20 cellular contexts compared by ENCODE assay signal in the genomic region with DNA sequence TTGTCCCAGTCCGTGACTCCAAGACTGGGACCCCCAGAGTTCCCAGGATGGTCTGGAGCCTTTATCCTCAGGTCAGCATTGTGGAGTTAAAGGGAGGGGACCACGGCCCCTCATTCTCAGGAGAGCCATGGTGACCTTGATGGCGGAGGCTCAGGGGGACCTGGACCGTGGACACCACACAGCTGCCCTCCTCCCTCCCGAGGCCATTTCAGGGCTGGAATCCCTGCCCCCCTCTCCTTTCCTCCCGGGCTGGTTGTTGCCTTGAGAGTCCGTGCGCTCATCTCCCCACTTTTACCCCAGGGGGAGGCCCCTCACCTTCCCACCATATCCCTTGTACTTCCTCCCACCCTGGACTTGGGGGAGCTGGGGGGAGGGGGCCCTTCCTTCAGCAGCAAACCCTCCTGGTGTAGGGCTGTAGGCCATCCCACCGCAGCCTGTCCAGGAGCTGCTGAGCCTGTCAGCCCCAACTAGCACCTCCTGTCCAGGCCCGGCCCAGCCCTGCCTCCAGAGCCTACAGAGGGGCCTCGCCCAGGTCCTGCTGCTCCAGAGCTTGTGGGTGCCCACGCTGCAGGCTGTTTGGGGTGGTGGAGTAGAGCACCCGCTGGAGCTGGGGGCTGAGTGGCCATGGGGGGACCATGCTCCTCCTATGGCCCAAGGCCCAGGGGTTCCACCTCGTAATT.
"Had no signal": no experiment of that assay in that cellular context is flagged by ENCODE, and none has a peak within 500 bp of the region (broad histone marks: within the 10 kb centered on the region; RNA-seq: fewer than 3 reads in every experiment).

No MANE protein-coding gene starts in this region.

- DNase-seq: colonic mucosa; dermis blood vessel endothelial cell; esophagus squamous epithelium; foreskin fibroblast; left colon; mammary epithelial cell; nucleus accumbens; retina; small intestine; stimulated activated CD4-positive, alpha-beta T cell treated with anti-CD3 and anti-CD28 coated beads, Interleukin-2, amount 100 ng/mL, for 48 hours; stimulated activated naive CD8-positive, alpha-beta T cell treated with anti-CD3 and anti-CD28 coated beads, Interleukin-15, Interleukin-2, amounts not matched to agents 100 U/mL and 50 U/mL, for 24 hours; thyroid gland had no signal

- H3K9ac ChIP-seq: neural progenitor cell had no signal

- FAIRE-seq: small intestine, urothelium cell line had no signal

- H3K36me3 ChIP-seq: neural progenitor cell, ovary had no signal

- H3K4me3 ChIP-seq: colonic mucosa, esophagus squamous epithelium, gastroesophageal sphincter, hepatocyte, neural progenitor cell, ovary, prostate gland, suprapubic skin, thyroid gland had no signal

- H3K9me3 ChIP-seq: colonic mucosa, esophagus squamous epithelium, gastroesophageal sphincter, ovary, prostate gland, suprapubic skin, thyroid gland had no signal

- H2AFZ ChIP-seq: hepatocyte, neural progenitor cell had no signal

- H3K4me1 ChIP-seq: colonic mucosa, esophagus squamous epithelium, gastroesophageal sphincter, neural progenitor cell, prostate gland, suprapubic skin, thyroid gland had no signal

- H3K4me2 ChIP-seq: hepatocyte, neural progenitor cell had no signal

- H3K27ac ChIP-seq: colonic mucosa, esophagus squamous epithelium, gastroesophageal sphincter, hepatocyte, neural progenitor cell, ovary, prostate gland, suprapubic skin, thyroid gland had no signal

- H3K27me3 ChIP-seq: colonic mucosa, esophagus squamous epithelium, gastroesophageal sphincter, hepatocyte, neural progenitor cell, ovary, suprapubic skin, thyroid gland had no signal

- ATAC-seq: gastroesophageal sphincter; left colon; naive thymus-derived CD8-positive, alpha-beta T cell; stimulated activated naive CD8-positive, alpha-beta T cell treated with anti-CD3 and anti-CD28 coated beads, Interleukin-15, Interleukin-2, amounts not matched to agents 100 U/mL and 50 U/mL, for 24 hours had no signal
